9 cellular contexts compared by ENCODE assay signal in genomic region chr15:31262901-31263671, GRCh38.
DNase-seq lines count a peak whose midpoint lies in the region; ATAC-seq and TF ChIP-seq lines count a peak whose summit lies in the region.
"Had no signal": no experiment of that assay in that cellular context is flagged by ENCODE, and none has a peak within 500 bp of the region (broad histone marks: within the 10 kb centered on the region; RNA-seq: fewer than 3 reads in every experiment).

No MANE protein-coding gene starts in this region.

- no peaks in the 10 kb centered on the region for H3K9me3 Mint-ChIP-seq in T-cell

- H3K4me3 Mint-ChIP-seq in T-cell = peak overlapping the region in 1 of 3 donors; percentile 75

- H3K27ac Mint-ChIP-seq in T-cell = peak overlapping the region; percentile 96 to 97

- no peak for TF ChIP-seq CTCF in retinal pigment epithelial cell (conservative IDR thresholded peaks at IDR 0.05; ENCODE audit: low read depth, low read length)

- peaks cover 81 to 94% (median 85%) of the 10 kb centered on the region in 3 donors for H3K4me1 Mint-ChIP-seq in T-cell

- POLR2A ChIA-PET in T-cell (lab: Charles Lee) = interaction anchor here in 1 of 2 donors (0.7 kb wide), 1 partner anchor 10 kb away, joined by 6 read pairs; no protein-coding TSS in a partner anchor

- no peaks in the 10 kb centered on the region for H3K36me3 Mint-ChIP-seq in T-cell

- DNase-seq in Caki2 (ENCODE audit: low read depth) (peak; percentile 84), T-cell (peak in 5 of 34 experiments; percentile 2 to 45 (median 18)), fibroblast of peridontal ligament (ENCODE audit: extremely low read depth) (peak; percentile 53), retinal pigment epithelial cell (ENCODE audit: low read depth) (peak; percentile 8), dedifferentiated amniotic fluid mesenchymal stem cell (ENCODE audit: extremely low spot score) (no peak), DMS153 (lab: John Stamatoyannopoulos, UW) (no peak)

- H3K27me3 Mint-ChIP-seq in T-cell = no peaks in the 10 kb centered on the region

- no peak overlapping the region for H3K4me3 ChIP-seq in retinal pigment epithelial cell (ENCODE audit: low read length)
- H3K4me3 ChIP-seq: ascending aorta had no signal

- in situ Hi-C loops in Caki2 (cut with HindIII; ENCODE audit: low pct_unique_long_range_greater_than_20kb, low sequenced_read_pairs) = no loop called here

- CTCF ChIA-PET in T-cell (lab: Charles Lee) = interaction anchor here (0.6 to 1.6 kb wide), 3 partner anchors 98 to 274 kb away, joined by 4 to 7 read pairs (median 5); no protein-coding TSS in a partner anchor

- ATAC-seq in HG02642 (IDR thresholded peaks at IDR 0.05; ENCODE audit: poor library complexity, unreplicated experiment) = peak; percentile 29
- no peak for ATAC-seq in T-cell (replicated peaks in 1 of 4)
- no peak for ATAC-seq in GM21360 (IDR thresholded peaks at IDR 0.05; ENCODE audit: unreplicated experiment)

Comparison
In these comparisons a context has a peak if more than half of its experiments do, and no peak if none do; other contexts are left out.
1. DNase-seq: peak in Caki2 (single experiment), fibroblast of peridontal ligament (single experiment) and retinal pigment epithelial cell (single experiment); none in dedifferentiated amniotic fluid mesenchymal stem cell (single experiment) and DMS153 (single experiment).